ENCODE assay signal across 26 cellular contexts in the genomic region with DNA sequence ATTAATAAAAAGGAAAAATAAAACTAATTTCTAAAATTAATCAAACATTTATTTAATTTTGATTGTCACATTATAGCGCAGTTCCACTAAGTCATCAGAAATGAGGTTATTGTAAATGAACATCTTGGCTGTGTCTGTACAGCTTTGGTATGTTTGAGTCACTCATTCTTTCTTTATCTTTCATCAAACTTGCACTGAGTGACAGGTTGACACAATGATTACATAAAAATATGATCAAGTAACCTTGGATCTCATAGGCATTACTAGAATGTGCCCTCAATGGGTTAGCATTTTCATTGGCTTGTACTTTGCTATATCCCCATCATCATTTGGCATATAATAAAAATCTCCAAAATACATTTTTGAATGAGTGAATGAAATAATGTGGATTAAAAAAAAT.
"Had no signal": no experiment of that assay in that cellular context is flagged by ENCODE, and none has a peak within 500 bp of the region (broad histone marks: within the 10 kb centered on the region; RNA-seq: fewer than 3 reads in every experiment).

No MANE protein-coding gene starts in this region.

- H3K27me3 Mint-ChIP-seq: dendritic cell treated with granulocyte-macrophage colony-stimulating factor and Interleukin-4, amounts not matched to agents 40 ng/mL and 50 ng/mL, for 4 days; progenitor cell of endocrine pancreas; stimulated activated naive CD8-positive, alpha-beta T cell treated with anti-CD3 and anti-CD28 coated beads, Interleukin-15, amount 100 ng/mL, for 72 hours had no signal

- H3K4me3 ChIP-seq: colonic mucosa, lower lobe of right lung, right lobe of liver, smooth muscle cell, thyroid gland, vagina had no signal

- H3K9ac ChIP-seq: parathyroid adenoma had no signal

- FAIRE-seq: endothelial cell of umbilical vein, frontal cortex had no signal

- H2AFZ ChIP-seq: parathyroid adenoma had no signal

- H3K4me3 Mint-ChIP-seq: dendritic cell treated with granulocyte-macrophage colony-stimulating factor and Interleukin-4, amounts not matched to agents 40 ng/mL and 50 ng/mL, for 4 days; immature natural killer cell; natural killer cell; neural crest cell; stimulated activated naive CD8-positive, alpha-beta T cell treated with anti-CD3 and anti-CD28 coated beads, Interleukin-15, amount 100 ng/mL, for 72 hours had no signal

- H3K4me1 Mint-ChIP-seq: immature natural killer cell; natural killer cell; neural crest cell; stimulated activated naive CD8-positive, alpha-beta T cell treated with anti-CD3 and anti-CD28 coated beads, Interleukin-15, amount 100 ng/mL, for 72 hours had no signal

- H3K36me3 ChIP-seq: colonic mucosa, lower lobe of right lung, right lobe of liver, thyroid gland, vagina had no signal

- H3K9me3 ChIP-seq: colonic mucosa, lower lobe of right lung, right lobe of liver, thyroid gland, vagina had no signal

- H3K27me3 ChIP-seq: colonic mucosa, right lobe of liver, thyroid gland, vagina had no signal

- H3K4me1 ChIP-seq: colonic mucosa, lower lobe of right lung, parathyroid adenoma, right lobe of liver, thyroid gland, vagina had no signal

- H3K27ac Mint-ChIP-seq: dendritic cell treated with granulocyte-macrophage colony-stimulating factor and Interleukin-4, amounts not matched to agents 40 ng/mL and 50 ng/mL, for 4 days; immature natural killer cell; natural killer cell; progenitor cell of endocrine pancreas; stimulated activated naive CD8-positive, alpha-beta T cell treated with anti-CD3 and anti-CD28 coated beads, Interleukin-15, amount 100 ng/mL, for 72 hours had no signal

- H3K27ac ChIP-seq: colonic mucosa, lower lobe of right lung, parathyroid adenoma, right lobe of liver, thyroid gland, vagina had no signal

- DNase-seq: colonic mucosa; effector memory CD4-positive, alpha-beta T cell; erythroblast; hypothalamus; immature natural killer cell; islet precursor cell; kidney glomerular epithelial cell; left ventricle myocardium superior; lower lobe of right lung; natural killer cell; right lobe of liver; stimulated activated CD4-positive, alpha-beta T cell treated with anti-CD3 and anti-CD28 coated beads, Interleukin-12 subunit alpha, Interleukin-12 subunit beta, amount 100 ng/mL, for 4 hours; stimulated activated CD4-positive, alpha-beta T cell treated with anti-CD3 and anti-CD28 coated beads, Interleukin-1b, Interleukin-23, amount 100 ng/mL, for 48 hours; stimulated activated CD4-positive, alpha-beta T cell treated with anti-CD3 and anti-CD28 coated beads, Interleukin-4, amount 100 ng/mL, for 1 hour; stimulated activated CD8-positive, alpha-beta memory T cell treated with anti-CD3 and anti-CD28 coated beads, Interleukin-4, amount 100 ng/mL, for 48 hours; stimulated activated naive CD4-positive, alpha-beta T cell; stimulated activated naive CD8-positive, alpha-beta T cell treated with anti-CD3 and anti-CD28 coated beads, Interleukin-15, amount 100 ng/mL, for 72 hours; thyroid gland had no signal

- ATAC-seq: left ventricle myocardium superior; lower lobe of right lung; natural killer cell; right lobe of liver; stimulated activated naive CD8-positive, alpha-beta T cell treated with anti-CD3 and anti-CD28 coated beads, Interleukin-15, amount 100 ng/mL, for 72 hours had no signal

- H3K36me3 Mint-ChIP-seq: immature natural killer cell, natural killer cell had no signal

- H3K4me2 ChIP-seq: smooth muscle cell had no signal

- H3K79me2 ChIP-seq: parathyroid adenoma had no signal
